In genomic region chr15:46708226-46708625, GRCh38 we compare ENCODE assay signal across 26 cellular contexts.
"Had no signal": no experiment of that assay in that cellular context is flagged by ENCODE, and none has a peak within 500 bp of the region (broad histone marks: within the 10 kb centered on the region; RNA-seq: fewer than 3 reads in every experiment).

No MANE protein-coding gene starts in this region.

- H3K4me1 Mint-ChIP-seq: activated CD4-positive, alpha-beta T cell treated with anti-CD3 and anti-CD28 coated beads for 36 hours; activated naive CD8-positive, alpha-beta T cell treated with anti-CD3 and anti-CD28 coated beads, Interleukin-2, amount 50 U/mL, for 24 hours had no signal

- H3K27ac Mint-ChIP-seq: activated CD4-positive, alpha-beta T cell treated with anti-CD3 and anti-CD28 coated beads for 36 hours; activated CD8-positive, alpha-beta T cell treated with anti-CD3 and anti-CD28 coated beads for 36 hours; activated naive CD4-positive, alpha-beta T cell treated with anti-CD3 and anti-CD28 coated beads, Interleukin-2, amount 50 U/mL, for 72 hours; activated naive CD8-positive, alpha-beta T cell treated with anti-CD3 and anti-CD28 coated beads, Interleukin-2, amount 50 U/mL, for 24 hours; brain had no signal

- H3K27me3 Mint-ChIP-seq: activated CD4-positive, alpha-beta T cell treated with anti-CD3 and anti-CD28 coated beads for 36 hours; activated CD8-positive, alpha-beta T cell treated with anti-CD3 and anti-CD28 coated beads for 36 hours; activated naive CD8-positive, alpha-beta T cell treated with anti-CD3 and anti-CD28 coated beads, Interleukin-2, amount 50 U/mL, for 24 hours; brain had no signal

- H3K4me3 ChIP-seq: cardiac muscle cell, SK-N-MC had no signal

- ATAC-seq: activated CD4-positive, alpha-beta T cell treated with anti-CD3 and anti-CD28 coated beads for 36 hours; activated CD8-positive, alpha-beta T cell treated with anti-CD3 and anti-CD28 coated beads for 36 hours; activated naive CD4-positive, alpha-beta T cell treated with anti-CD3 and anti-CD28 coated beads, Interleukin-2, amount 50 U/mL, for 72 hours; activated naive CD8-positive, alpha-beta T cell treated with anti-CD3 and anti-CD28 coated beads, Interleukin-2, amount 50 U/mL, for 24 hours; Panc1; Right ventricle myocardium inferior had no signal

- DNase-seq: activated CD4-positive, alpha-beta T cell treated with anti-CD3 and anti-CD28 coated beads for 36 hours; activated CD8-positive, alpha-beta memory T cell treated with anti-CD3 and anti-CD28 coated beads, Interleukin-2, amount 50 U/mL, for 48 hours; activated CD8-positive, alpha-beta T cell treated with anti-CD3 and anti-CD28 coated beads for 36 hours; activated effector memory CD4-positive, alpha-beta T cell treated with Interleukin-2 at 50 U/mL for 16 hours; activated naive CD4-positive, alpha-beta T cell treated with Interleukin-2 at 50 U/mL for 16 hours; activated naive CD8-positive, alpha-beta T cell treated with anti-CD3 and anti-CD28 coated beads, Interleukin-2, amount 50 U/mL, for 24 hours; activated T-cell treated with anti-CD3 and anti-CD28 coated beads, Interleukin-2, amount 50 U/mL, for 1 hour; amygdala; Karpas-422; NCI-H1092; NCI-H1417; NCI-H1930; NCI-H2171; NCI-H2227 treated with DMSO at 0.1 percent for 48 hours; NCI-H446 treated with DMSO at 0.1 percent for 48 hours; NCI-H524 treated with DMSO at 0.1 percent for 48 hours; NCI-H748 treated with DMSO at 0.1 percent for 48 hours; NK-92 treated with Interleukin-12 subunit alpha and Interleukin-12 subunit beta, amount 100 ng/mL, for 24 hours; OCI-M1; T-helper 1 cell had no signal

- H3K36me3 Mint-ChIP-seq: brain had no signal

- H3K4me3 Mint-ChIP-seq: activated CD4-positive, alpha-beta T cell treated with anti-CD3 and anti-CD28 coated beads for 36 hours; activated CD8-positive, alpha-beta T cell treated with anti-CD3 and anti-CD28 coated beads for 36 hours; activated naive CD8-positive, alpha-beta T cell treated with anti-CD3 and anti-CD28 coated beads, Interleukin-2, amount 50 U/mL, for 24 hours; brain had no signal
